1 cellular context compared by ENCODE assay signal in genomic region chr5:78979117-78979742, GRCh38.
TF ChIP-seq lines count a peak whose summit lies in the region.

No MANE protein-coding gene starts in this region.

TF ChIP-seq in HepG2, 621 proteins besides CTCF, POLR2A, EP300 and RAD21 (continued from another document):
- TF ChIP-seq ARID4A (CRISPR knock-in tag; IDR thresholded peaks at IDR 0.05; ENCODE audit: borderline replicate concordance) (peak; percentile 57; the same call in 1 of the 2 replicates), ZNF160 (CRISPR knock-in tag; IDR thresholded peaks at IDR 0.05) (no peak), ZNF772 (CRISPR knock-in tag; IDR thresholded peaks at IDR 0.05) (0 out of 2 replicates have a peak, but pooled peaks have one; percentile 41), PATZ1 (CRISPR knock-in tag; IDR thresholded peaks at IDR 0.05) (peak; percentile 81; the same call in 1 of the 2 replicates), CBX1 (IDR thresholded peaks at IDR 0.05; ENCODE audit: low read depth) (no peak), ZNF691 (CRISPR knock-in tag; IDR thresholded peaks at IDR 0.05; ENCODE audit: borderline replicate concordance, low read depth) (no peak), ZNF816 (CRISPR knock-in tag; IDR thresholded peaks at IDR 0.05; ENCODE audit: borderline replicate concordance) (no peak)
- TF ChIP-seq, protein P1, sequence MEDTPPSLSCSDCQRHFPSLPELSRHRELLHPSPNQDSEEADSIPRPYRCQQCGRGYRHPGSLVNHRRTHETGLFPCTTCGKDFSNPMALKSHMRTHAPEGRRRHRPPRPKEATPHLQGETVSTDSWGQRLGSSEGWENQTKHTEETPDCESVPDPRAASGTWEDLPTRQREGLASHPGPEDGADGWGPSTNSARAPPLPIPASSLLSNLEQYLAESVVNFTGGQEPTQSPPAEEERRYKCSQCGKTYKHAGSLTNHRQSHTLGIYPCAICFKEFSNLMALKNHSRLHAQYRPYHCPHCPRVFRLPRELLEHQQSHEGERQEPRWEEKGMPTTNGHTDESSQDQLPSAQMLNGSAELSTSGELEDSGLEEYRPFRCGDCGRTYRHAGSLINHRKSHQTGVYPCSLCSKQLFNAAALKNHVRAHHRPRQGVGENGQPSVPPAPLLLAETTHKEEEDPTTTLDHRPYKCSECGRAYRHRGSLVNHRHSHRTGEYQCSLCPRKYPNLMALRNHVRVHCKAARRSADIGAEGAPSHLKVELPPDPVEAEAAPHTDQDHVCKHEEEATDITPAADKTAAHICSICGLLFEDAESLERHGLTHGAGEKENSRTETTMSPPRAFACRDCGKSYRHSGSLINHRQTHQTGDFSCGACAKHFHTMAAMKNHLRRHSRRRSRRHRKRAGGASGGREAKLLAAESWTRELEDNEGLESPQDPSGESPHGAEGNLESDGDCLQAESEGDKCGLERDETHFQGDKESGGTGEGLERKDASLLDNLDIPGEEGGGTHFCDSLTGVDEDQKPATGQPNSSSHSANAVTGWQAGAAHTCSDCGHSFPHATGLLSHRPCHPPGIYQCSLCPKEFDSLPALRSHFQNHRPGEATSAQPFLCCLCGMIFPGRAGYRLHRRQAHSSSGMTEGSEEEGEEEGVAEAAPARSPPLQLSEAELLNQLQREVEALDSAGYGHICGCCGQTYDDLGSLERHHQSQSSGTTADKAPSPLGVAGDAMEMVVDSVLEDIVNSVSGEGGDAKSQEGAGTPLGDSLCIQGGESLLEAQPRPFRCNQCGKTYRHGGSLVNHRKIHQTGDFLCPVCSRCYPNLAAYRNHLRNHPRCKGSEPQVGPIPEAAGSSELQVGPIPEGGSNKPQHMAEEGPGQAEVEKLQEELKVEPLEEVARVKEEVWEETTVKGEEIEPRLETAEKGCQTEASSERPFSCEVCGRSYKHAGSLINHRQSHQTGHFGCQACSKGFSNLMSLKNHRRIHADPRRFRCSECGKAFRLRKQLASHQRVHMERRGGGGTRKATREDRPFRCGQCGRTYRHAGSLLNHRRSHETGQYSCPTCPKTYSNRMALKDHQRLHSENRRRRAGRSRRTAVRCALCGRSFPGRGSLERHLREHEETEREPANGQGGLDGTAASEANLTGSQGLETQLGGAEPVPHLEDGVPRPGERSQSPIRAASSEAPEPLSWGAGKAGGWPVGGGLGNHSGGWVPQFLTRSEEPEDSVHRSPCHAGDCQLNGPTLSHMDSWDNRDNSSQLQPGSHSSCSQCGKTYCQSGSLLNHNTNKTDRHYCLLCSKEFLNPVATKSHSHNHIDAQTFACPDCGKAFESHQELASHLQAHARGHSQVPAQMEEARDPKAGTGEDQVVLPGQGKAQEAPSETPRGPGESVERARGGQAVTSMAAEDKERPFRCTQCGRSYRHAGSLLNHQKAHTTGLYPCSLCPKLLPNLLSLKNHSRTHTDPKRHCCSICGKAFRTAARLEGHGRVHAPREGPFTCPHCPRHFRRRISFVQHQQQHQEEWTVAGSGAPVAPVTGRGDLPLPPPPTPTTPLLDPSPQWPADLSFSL (CRISPR knock-in tag; IDR thresholded peaks at IDR 0.05): no peak
